In the genomic region with DNA sequence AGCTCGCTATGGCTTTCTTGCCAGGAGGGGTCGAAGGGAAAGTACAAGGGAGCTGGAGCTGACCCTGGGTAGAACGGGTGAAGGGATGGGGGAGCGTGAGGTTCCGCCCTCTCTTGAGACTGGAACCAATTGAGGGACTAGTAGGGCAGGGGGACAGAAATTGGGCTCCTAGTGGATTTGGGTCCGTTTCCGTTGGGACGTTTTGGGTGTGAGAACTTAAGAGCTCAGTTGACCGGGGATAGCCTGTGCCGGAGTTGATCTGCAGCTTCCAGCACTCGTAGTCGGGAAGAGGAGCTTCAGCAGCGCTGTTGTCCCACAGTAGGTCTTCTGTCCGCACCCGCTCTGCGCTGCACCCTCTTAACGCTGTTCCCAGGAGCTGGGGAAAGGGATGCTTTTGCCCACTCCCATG, we compare ENCODE assay signal across 8 cellular contexts. TPM values are rescaled to one million over a fixed set of nuclear protein-coding genes. Genes with fewer than 3 reads are reported as not detected.
DNase-seq lines count a peak whose midpoint lies in the region; ATAC-seq, FAIRE-seq and TF ChIP-seq lines count a peak whose summit lies in the region.

No MANE protein-coding gene starts in this region.

- H3K4me1 ChIP-seq in A549: peaks cover 21% of the 10 kb centered on the region

- peak overlapping the region; percentile 99 for H3K4me2 ChIP-seq in A549

- peaks cover 53% of the 10 kb centered on the region for H3K4me1 Mint-ChIP-seq in activated naive CD4-positive, alpha-beta T cell treated with anti-CD3 and anti-CD28 coated beads, Interleukin-2, amount 10 ng/mL, durations not matched to agents 7 days and 5 days
- H3K4me1 Mint-ChIP-seq in osteocyte (ENCODE audit: unreplicated experiment): peaks cover 48% of the 10 kb centered on the region

- CTCF ChIA-PET in A549 (lab: Yijun Ruan, JAX): interaction anchor here (0.5 to 12.0 kb wide), 28 partner anchors 8 to 183 kb away, joined by 3 to 128 read pairs (median 5); partner anchors contain the start of genes CYB5D1, NAA38 and RNF227
- CTCF ChIA-PET in activated naive CD4-positive, alpha-beta T cell treated with anti-CD3 and anti-CD28 coated beads, Interleukin-2, amount 10 ng/mL, durations not matched to agents 7 days and 5 days (lab: Charles Lee): interaction anchor here (0.5 to 3.9 kb wide), 21 partner anchors 8 to 299 kb away, joined by 3 to 33 read pairs (median 4); partner anchors contain the start of genes NAA38 and RNF227

- H3K9me3 Mint-ChIP-seq in activated naive CD4-positive, alpha-beta T cell treated with anti-CD3 and anti-CD28 coated beads, Interleukin-2, amount 10 ng/mL, durations not matched to agents 7 days and 5 days: no peaks in the 10 kb centered on the region
- no peaks in the 10 kb centered on the region for H3K9me3 Mint-ChIP-seq in osteocyte (ENCODE audit: unreplicated experiment)

- POLR2A ChIA-PET in A549 (lab: Yijun Ruan, JAX): interaction anchor here (0.5 to 2.2 kb wide), 17 partner anchors 10 to 245 kb away, joined by 3 to 20 read pairs (median 4); partner anchors contain the start of genes NAA38, RNF227 and TP53

- FAIRE-seq in A549 (lab: Jason Lieb, UNC): no peak

- no peaks in the 10 kb centered on the region for H3K27me3 Mint-ChIP-seq in activated naive CD4-positive, alpha-beta T cell treated with anti-CD3 and anti-CD28 coated beads, Interleukin-2, amount 10 ng/mL, durations not matched to agents 7 days and 5 days
- no peaks in the 10 kb centered on the region for H3K27me3 Mint-ChIP-seq in osteocyte (ENCODE audit: unreplicated experiment)

- H3K4me3 ChIP-seq in A549 (peak overlapping the region; percentile 69), GM12875 (ENCODE audit: low read depth, low read length) (peak overlapping the region; percentile 95)

- no peak for TF ChIP-seq POLR2A in A549 (IDR thresholded peaks at IDR 0.05; ENCODE audit: low read length)

- peak overlapping the region; percentile 86 to 89 for H3K27ac ChIP-seq in A549

- no peak for TF ChIP-seq CTCF in A549 (IDR thresholded peaks at IDR 0.05)
- no peak for TF ChIP-seq CTCF in GM12875 (IDR thresholded peaks at IDR 0.05; ENCODE audit: borderline replicate concordance, insufficient read depth, low read depth, low read length)
- no peak for TF ChIP-seq CTCF in osteocyte (IDR thresholded peaks at IDR 0.05)

- peak overlapping the region; percentile 91 for H3K4me3 Mint-ChIP-seq in activated naive CD4-positive, alpha-beta T cell treated with anti-CD3 and anti-CD28 coated beads, Interleukin-2, amount 10 ng/mL, durations not matched to agents 7 days and 5 days
- H3K4me3 Mint-ChIP-seq in osteocyte (ENCODE audit: unreplicated experiment): peak overlapping the region; percentile 97

- TF ChIP-seq RAD21 in A549 (conservative IDR thresholded peaks at IDR 0.05 in 1 of 2, IDR thresholded peaks at IDR 0.05 in 1 of 2): no peak

- TF ChIP-seq EP300 in A549 (IDR thresholded peaks at IDR 0.05): no peak

- peak overlapping the region; percentile 95 for H3K27ac Mint-ChIP-seq in activated naive CD4-positive, alpha-beta T cell treated with anti-CD3 and anti-CD28 coated beads, Interleukin-2, amount 10 ng/mL, durations not matched to agents 7 days and 5 days
- H3K27ac Mint-ChIP-seq in osteocyte (ENCODE audit: unreplicated experiment): peak overlapping the region; percentile 95

- H3K36me3 Mint-ChIP-seq in activated naive CD4-positive, alpha-beta T cell treated with anti-CD3 and anti-CD28 coated beads, Interleukin-2, amount 10 ng/mL, durations not matched to agents 7 days and 5 days: peaks cover 43% of the 10 kb centered on the region
- peaks cover 17% of the 10 kb centered on the region for H3K36me3 Mint-ChIP-seq in osteocyte (ENCODE audit: unreplicated experiment)

- 1% methylated on average over 17 of the region's 17 CpGs for WGBS in A549 (ENCODE audit: missing lambda C conversion rate)

- DNase-seq in A549 (ENCODE audit: low read depth in 1 of 2, low spot score in 1 of 2) (peak; percentile 51 to 73), LoVo (ENCODE audit: low spot score) (peak; percentile 33), Right ventricle myocardium superior (no peak), osteocyte (ENCODE audit: extremely low spot score, unreplicated experiment) (no peak)
- DNase-seq in activated naive CD4-positive, alpha-beta T cell treated with anti-CD3 and anti-CD28 coated beads, Interleukin-2, amount 10 ng/mL, durations not matched to agents 7 days and 5 days: peak; percentile 53

- ATAC-seq in A549: peak; percentile 62 to 72
- ATAC-seq in Right ventricle myocardium superior (ENCODE audit: poor library complexity): peak; percentile 38
- ATAC-seq in HG03159 (IDR thresholded peaks at IDR 0.05; ENCODE audit: unreplicated experiment): no peak
- no peak for ATAC-seq in GM19463 (IDR thresholded peaks at IDR 0.05; ENCODE audit: unreplicated experiment)

- no peaks in the 10 kb centered on the region for H3K9me3 ChIP-seq in A549

- intact Hi-C loops in Right ventricle myocardium superior (cut with DNase I): no loop called here

TF ChIP-seq in A549, 52 proteins besides CTCF, POLR2A, EP300 and RAD21 (continues in another document):
- TF ChIP-seq KDM5A (IDR thresholded peaks at IDR 0.05) (no peak), ELK1 (IDR thresholded peaks at IDR 0.05; ENCODE audit: low read depth, low read length) (no peak), HDAC2 (IDR thresholded peaks at IDR 0.05) (no peak), RNF2 (IDR thresholded peaks at IDR 0.05; ENCODE audit: borderline replicate concordance, low read depth) (no peak), HOXB5 (CRISPR knock-in tag; IDR thresholded peaks at IDR 0.05) (no peak), TFCP2L1 (CRISPR knock-in tag; IDR thresholded peaks at IDR 0.05) (no peak), CEBPB (IDR thresholded peaks at IDR 0.05) (no peak)
- TF ChIP-seq, protein P1, sequence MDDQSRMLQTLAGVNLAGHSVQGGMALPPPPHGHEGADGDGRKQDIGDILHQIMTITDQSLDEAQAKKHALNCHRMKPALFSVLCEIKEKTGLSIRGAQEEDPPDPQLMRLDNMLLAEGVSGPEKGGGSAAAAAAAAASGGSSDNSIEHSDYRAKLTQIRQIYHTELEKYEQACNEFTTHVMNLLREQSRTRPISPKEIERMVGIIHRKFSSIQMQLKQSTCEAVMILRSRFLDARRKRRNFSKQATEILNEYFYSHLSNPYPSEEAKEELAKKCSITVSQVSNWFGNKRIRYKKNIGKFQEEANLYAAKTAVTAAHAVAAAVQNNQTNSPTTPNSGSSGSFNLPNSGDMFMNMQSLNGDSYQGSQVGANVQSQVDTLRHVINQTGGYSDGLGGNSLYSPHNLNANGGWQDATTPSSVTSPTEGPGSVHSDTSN (IDR thresholded peaks at IDR 0.05): no peak

RNA-seq across cellular contexts. Expression of gene CNTROB, which starts 0.5 kb away (rescaled TPM):
- polyA plus RNA-seq in A549 (2011; rRNA removed): 23.2 and 28.3 TPM in 2 replicates
- 40.0 and 48.5 TPM in 2 replicates for polyA plus RNA-seq in A549 (2012; cell fraction: cytosol; rRNA removed)
- 176 and 178 TPM in 2 replicates for polyA plus RNA-seq in A549 (2012; cell fraction: nucleus; rRNA removed)
- polyA plus RNA-seq in A549 (2017; fragmentation: RNase III; extraction: RNeasy Plus Mini Kit Qiagen cat#74134 plus additional on column Dnase treatment): 56.4 to 59.4 TPM (median 57.0 TPM) in 3 replicates
- 27.4 and 28.0 TPM in 2 replicates for polyA minus RNA-seq in A549 (2011; rRNA and poly(A)+ RNA removed)
- 8.8 TPM for total RNA-seq in Right ventricle myocardium superior
- total RNA-seq in osteocyte: 30.2 and 30.9 TPM in 2 replicates

RNA-seq across cellular contexts. Expression of gene TRAPPC1, which starts 0.7 kb away (rescaled TPM):
- polyA plus RNA-seq in A549 (2011; rRNA removed) (200 and 204 TPM in 2 replicates), A549 (2017; fragmentation: RNase III; extraction: RNeasy Plus Mini Kit Qiagen cat#74134 plus additional on column Dnase treatment) (314 to 336 TPM (median 328 TPM) in 3 replicates)
- polyA plus RNA-seq in A549 (2012; cell fraction: cytosol; rRNA removed): 513 and 556 TPM in 2 replicates
- 190 and 225 TPM in 2 replicates for polyA plus RNA-seq in A549 (2012; cell fraction: nucleus; rRNA removed)
- 198 and 252 TPM in 2 replicates for polyA minus RNA-seq in A549 (2011; rRNA and poly(A)+ RNA removed)
- total RNA-seq in Right ventricle myocardium superior (110 TPM), osteocyte (122 and 127 TPM in 2 replicates)

RNA-seq across cellular contexts. Expression of gene KCNAB3, which starts 2.8 kb away (rescaled TPM):
- polyA plus RNA-seq in A549 (2011; rRNA removed): 2.4 and 2.7 TPM in 2 replicates
- 2.5 and 2.7 TPM in 2 replicates for polyA plus RNA-seq in A549 (2012; cell fraction: cytosol; rRNA removed)
- 42.7 and 45.2 TPM in 2 replicates for polyA plus RNA-seq in A549 (2012; cell fraction: nucleus; rRNA removed)
- 3.2 to 4.8 TPM (median 3.4 TPM) in 3 replicates for polyA plus RNA-seq in A549 (2017; fragmentation: RNase III; extraction: RNeasy Plus Mini Kit Qiagen cat#74134 plus additional on column Dnase treatment)
- 1.6 and 2.4 TPM in 2 replicates for polyA minus RNA-seq in A549 (2011; rRNA and poly(A)+ RNA removed)
- total RNA-seq in Right ventricle myocardium superior: 0.38 TPM
- 2.6 and 3.7 TPM in 2 replicates for total RNA-seq in osteocyte

RNA-seq across cellular contexts. Expression of gene RNF227, which starts 16.4 kb away (rescaled TPM):
- polyA plus RNA-seq in A549 (2011; rRNA removed) (2.1 and 2.4 TPM in 2 replicates), A549 (2017; fragmentation: RNase III; extraction: RNeasy Plus Mini Kit Qiagen cat#74134 plus additional on column Dnase treatment) (1.7 to 4.1 TPM (median 3.7 TPM) in 3 replicates)
- polyA plus RNA-seq in A549 (2012; cell fraction: cytosol; rRNA removed): 3.2 and 6.1 TPM in 2 replicates
- polyA plus RNA-seq in A549 (2012; cell fraction: nucleus; rRNA removed): 3.4 and 3.5 TPM in 2 replicates
- 0.62 and 0.63 TPM in 2 replicates for polyA minus RNA-seq in A549 (2011; rRNA and poly(A)+ RNA removed)
- total RNA-seq in Right ventricle myocardium superior (0.78 TPM), osteocyte (2.3 and 3.0 TPM in 2 replicates)

RNA-seq across cellular contexts. Expression of gene CHD3, which starts 43.9 kb away (rescaled TPM):
- polyA plus RNA-seq in A549 (2011; rRNA removed) (56.3 and 69.7 TPM in 2 replicates), A549 (2017; fragmentation: RNase III; extraction: RNeasy Plus Mini Kit Qiagen cat#74134 plus additional on column Dnase treatment) (88.0 to 113 TPM (median 111 TPM) in 3 replicates)
- 65.2 and 89.0 TPM in 2 replicates for polyA plus RNA-seq in A549 (2012; cell fraction: cytosol; rRNA removed)
- 224 and 249 TPM in 2 replicates for polyA plus RNA-seq in A549 (2012; cell fraction: nucleus; rRNA removed)
- polyA minus RNA-seq in A549 (2011; rRNA and poly(A)+ RNA removed): 139 and 156 TPM in 2 replicates
- total RNA-seq in Right ventricle myocardium superior (13.7 TPM), osteocyte (196 and 206 TPM in 2 replicates)

Comparison
In these comparisons a context has a peak if more than half of its experiments do, and no peak if none do; other contexts are left out.
1. ATAC-seq: peak in A549 (2 of 2) and Right ventricle myocardium superior (single experiment); none in HG03159 (single experiment) and GM19463 (single experiment).
2. DNase-seq: peak in A549 (2 of 2), LoVo (single experiment) and activated naive CD4-positive, alpha-beta T cell treated with anti-CD3 and anti-CD28 coated beads, Interleukin-2, amount 10 ng/mL, durations not matched to agents 7 days and 5 days (single experiment); none in Right ventricle myocardium superior (single experiment) and osteocyte (single experiment).